In the genomic region with DNA sequence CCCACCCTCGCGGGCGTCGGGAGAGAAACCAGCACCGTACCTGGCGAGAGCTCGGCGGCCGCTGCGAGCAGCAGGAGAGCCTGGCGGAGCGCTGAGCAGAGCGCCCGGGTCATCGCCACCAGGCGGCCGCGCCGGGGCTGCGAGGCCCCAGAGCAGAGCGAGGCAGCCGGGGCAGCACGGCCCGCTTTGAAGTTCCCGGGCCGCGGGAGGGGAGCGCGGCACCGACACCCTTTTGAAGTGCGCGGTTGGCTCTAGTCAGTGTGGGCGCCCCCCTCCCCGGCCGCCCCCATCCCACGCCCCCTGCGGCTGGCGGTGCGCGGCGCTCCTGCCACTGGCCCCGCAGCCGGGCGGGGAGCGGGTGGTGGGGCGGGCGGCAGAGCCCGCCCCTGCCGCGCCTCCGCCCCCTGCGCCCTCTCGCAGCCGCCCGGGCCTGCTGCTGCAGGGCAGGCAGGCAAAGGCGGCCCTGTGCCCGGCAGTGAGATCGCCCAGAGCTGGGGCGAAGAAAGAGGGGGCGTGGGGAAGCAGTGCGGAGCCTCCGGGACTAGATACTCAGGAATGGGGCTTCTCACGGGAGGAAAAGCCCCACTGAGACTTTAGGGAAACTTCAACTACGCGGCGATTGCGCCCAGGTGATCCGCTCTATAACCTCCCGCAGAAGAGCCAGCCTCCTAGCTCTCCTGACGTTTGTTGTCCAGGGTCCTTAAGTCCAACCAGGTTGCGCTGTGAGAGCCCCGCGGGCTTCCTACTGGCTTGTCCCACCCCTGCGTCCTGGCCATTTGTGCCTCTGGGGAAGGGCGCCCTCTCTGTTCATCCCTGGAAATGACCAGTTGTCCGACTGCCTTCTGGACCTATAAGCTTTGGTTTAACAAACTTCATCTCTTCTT, we compare ENCODE assay signal across 1 cellular context.
TF ChIP-seq lines count a peak whose summit lies in the region.

TSS of gene ACVR1C (minus strand) at position 333 of the 884 bp plus-strand sequence. CDS start at position 113, 220 bp downstream.

TF ChIP-seq in HepG2, 621 proteins besides CTCF, POLR2A, EP300 and RAD21 (continued from another document and continues in another):
- TF ChIP-seq SKIL (CRISPR knock-in tag; IDR thresholded peaks at IDR 0.05; ENCODE audit: borderline replicate concordance) (0 out of 2 replicates have a peak, but pooled peaks have one; percentile 30), ZNF781 (CRISPR knock-in tag; IDR thresholded peaks at IDR 0.05; ENCODE audit: borderline replicate concordance, not compliant biosample characterization) (no peak), ZBTB37 (CRISPR knock-in tag; IDR thresholded peaks at IDR 0.05) (no peak), KLF9 (CRISPR knock-in tag; IDR thresholded peaks at IDR 0.05; ENCODE audit: low read depth) (no peak), LBX2 (CRISPR knock-in tag; IDR thresholded peaks at IDR 0.05; ENCODE audit: borderline replicate concordance) (no peak), DBP (CRISPR knock-in tag; IDR thresholded peaks at IDR 0.05; ENCODE audit: not compliant biosample characterization) (no peak), REPIN1 (CRISPR knock-in tag; IDR thresholded peaks at IDR 0.05; ENCODE audit: borderline replicate concordance, low read depth) (peak; percentile 74), ATF7 (IDR thresholded peaks at IDR 0.05) (no peak), ATF7 (CRISPR knock-in tag; IDR thresholded peaks at IDR 0.05) (no peak), HOXA5 (CRISPR knock-in tag; IDR thresholded peaks at IDR 0.05) (peak; percentile 49; the same call in 1 of the 2 replicates), ARNT (IDR thresholded peaks at IDR 0.05) (no peak), ZNF354B (CRISPR knock-in tag; IDR thresholded peaks at IDR 0.05) (no peak), KLF11 (CRISPR knock-in tag; IDR thresholded peaks at IDR 0.05) (no peak), STAT5B (CRISPR knock-in tag; IDR thresholded peaks at IDR 0.05) (no peak), AGO2 (optimal IDR thresholded peaks at IDR 0.05; ENCODE audit: low read depth, low read length) (no peak), ZNF547 (CRISPR knock-in tag; IDR thresholded peaks at IDR 0.05) (no peak), ZC3H4 (CRISPR knock-in tag; IDR thresholded peaks at IDR 0.05; ENCODE audit: borderline replicate concordance) (no peak), ATF1 (CRISPR knock-in tag; IDR thresholded peaks at IDR 0.05) (no peak), NBN (conservative IDR thresholded peaks at IDR 0.05) (no peak), ZNF441 (CRISPR knock-in tag; IDR thresholded peaks at IDR 0.05; ENCODE audit: borderline replicate concordance) (no peak), NR0B2 (CRISPR knock-in tag; IDR thresholded peaks at IDR 0.05) (no peak; the same call in 1 of the 2 replicates), HNRNPK (IDR thresholded peaks at IDR 0.05; ENCODE audit: low read depth, low read length, poor library complexity, severe bottlenecking) (peak; percentile 76), RFXAP (CRISPR knock-in tag; IDR thresholded peaks at IDR 0.05; ENCODE audit: borderline replicate concordance) (no peak), RFX3 (CRISPR knock-in tag; IDR thresholded peaks at IDR 0.05) (no peak), TBP (CRISPR knock-in tag; IDR thresholded peaks at IDR 0.05) (no peak), FIP1L1 (IDR thresholded peaks at IDR 0.05; ENCODE audit: borderline replicate concordance, insufficient read depth, low read depth, low read length) (no peak), SMAD9 (CRISPR knock-in tag; IDR thresholded peaks at IDR 0.05) (no peak), POGK (CRISPR knock-in tag; conservative IDR thresholded peaks at IDR 0.05) (peak; percentile 83), SRSF9 (IDR thresholded peaks at IDR 0.05; ENCODE audit: borderline replicate concordance, insufficient read depth, low read depth, low read length, poor library complexity, severe bottlenecking) (no peak), ZFX (CRISPR knock-in tag; IDR thresholded peaks at IDR 0.05; ENCODE audit: low read depth) (peak; percentile 54; the same call in 1 of the 2 replicates), ZNF468 (CRISPR knock-in tag; IDR thresholded peaks at IDR 0.05) (0 out of 2 replicates have a peak, but pooled peaks have one; percentile 38), SMYD3 (CRISPR knock-in tag; IDR thresholded peaks at IDR 0.05) (no peak), STAG1 (CRISPR knock-in tag; IDR thresholded peaks at IDR 0.05) (0 out of 2 replicates have a peak, but pooled peaks have one; percentile 8), NR1H2 (CRISPR knock-in tag; IDR thresholded peaks at IDR 0.05; ENCODE audit: borderline replicate concordance, low read depth) (no peak), NFKB2 (CRISPR knock-in tag; IDR thresholded peaks at IDR 0.05; ENCODE audit: borderline replicate concordance) (no peak), SOX5 (CRISPR knock-in tag; IDR thresholded peaks at IDR 0.05; ENCODE audit: borderline replicate concordance) (no peak), ZNF672 (CRISPR knock-in tag; IDR thresholded peaks at IDR 0.05) (no peak), SMAD3 (CRISPR knock-in tag; IDR thresholded peaks at IDR 0.05) (peak; percentile 2; the same call in 1 of the 2 replicates), RBFOX2 (IDR thresholded peaks at IDR 0.05; ENCODE audit: low read depth, low read length) (peak; percentile 33; the same call in 1 of the 2 replicates), DNMT1 (CRISPR knock-in tag; IDR thresholded peaks at IDR 0.05) (no peak), ARNTL (CRISPR knock-in tag; IDR thresholded peaks at IDR 0.05) (no peak), CHD2 (IDR thresholded peaks at IDR 0.05; ENCODE audit: low read depth, low read length) (no peak; the same call in 1 of the 2 replicates), ZNF589 (CRISPR knock-in tag; conservative IDR thresholded peaks at IDR 0.05) (no peak), CSRNP2 (CRISPR knock-in tag; conservative IDR thresholded peaks at IDR 0.05; ENCODE audit: low read depth) (peak; percentile 85; the same call in 1 of the 2 replicates), MYNN (CRISPR knock-in tag; IDR thresholded peaks at IDR 0.05; ENCODE audit: low read depth) (no peak), ZBTB1 (CRISPR knock-in tag; IDR thresholded peaks at IDR 0.05; ENCODE audit: borderline replicate concordance) (no peak), ZNF136 (CRISPR knock-in tag; IDR thresholded peaks at IDR 0.05; ENCODE audit: low read depth) (no peak)
- TF ChIP-seq, protein P1, sequence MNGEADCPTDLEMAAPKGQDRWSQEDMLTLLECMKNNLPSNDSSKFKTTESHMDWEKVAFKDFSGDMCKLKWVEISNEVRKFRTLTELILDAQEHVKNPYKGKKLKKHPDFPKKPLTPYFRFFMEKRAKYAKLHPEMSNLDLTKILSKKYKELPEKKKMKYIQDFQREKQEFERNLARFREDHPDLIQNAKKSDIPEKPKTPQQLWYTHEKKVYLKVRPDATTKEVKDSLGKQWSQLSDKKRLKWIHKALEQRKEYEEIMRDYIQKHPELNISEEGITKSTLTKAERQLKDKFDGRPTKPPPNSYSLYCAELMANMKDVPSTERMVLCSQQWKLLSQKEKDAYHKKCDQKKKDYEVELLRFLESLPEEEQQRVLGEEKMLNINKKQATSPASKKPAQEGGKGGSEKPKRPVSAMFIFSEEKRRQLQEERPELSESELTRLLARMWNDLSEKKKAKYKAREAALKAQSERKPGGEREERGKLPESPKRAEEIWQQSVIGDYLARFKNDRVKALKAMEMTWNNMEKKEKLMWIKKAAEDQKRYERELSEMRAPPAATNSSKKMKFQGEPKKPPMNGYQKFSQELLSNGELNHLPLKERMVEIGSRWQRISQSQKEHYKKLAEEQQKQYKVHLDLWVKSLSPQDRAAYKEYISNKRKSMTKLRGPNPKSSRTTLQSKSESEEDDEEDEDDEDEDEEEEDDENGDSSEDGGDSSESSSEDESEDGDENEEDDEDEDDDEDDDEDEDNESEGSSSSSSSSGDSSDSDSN (CRISPR knock-in tag; IDR thresholded peaks at IDR 0.05) = peak; percentile 98
- TF ChIP-seq, protein P2, sequence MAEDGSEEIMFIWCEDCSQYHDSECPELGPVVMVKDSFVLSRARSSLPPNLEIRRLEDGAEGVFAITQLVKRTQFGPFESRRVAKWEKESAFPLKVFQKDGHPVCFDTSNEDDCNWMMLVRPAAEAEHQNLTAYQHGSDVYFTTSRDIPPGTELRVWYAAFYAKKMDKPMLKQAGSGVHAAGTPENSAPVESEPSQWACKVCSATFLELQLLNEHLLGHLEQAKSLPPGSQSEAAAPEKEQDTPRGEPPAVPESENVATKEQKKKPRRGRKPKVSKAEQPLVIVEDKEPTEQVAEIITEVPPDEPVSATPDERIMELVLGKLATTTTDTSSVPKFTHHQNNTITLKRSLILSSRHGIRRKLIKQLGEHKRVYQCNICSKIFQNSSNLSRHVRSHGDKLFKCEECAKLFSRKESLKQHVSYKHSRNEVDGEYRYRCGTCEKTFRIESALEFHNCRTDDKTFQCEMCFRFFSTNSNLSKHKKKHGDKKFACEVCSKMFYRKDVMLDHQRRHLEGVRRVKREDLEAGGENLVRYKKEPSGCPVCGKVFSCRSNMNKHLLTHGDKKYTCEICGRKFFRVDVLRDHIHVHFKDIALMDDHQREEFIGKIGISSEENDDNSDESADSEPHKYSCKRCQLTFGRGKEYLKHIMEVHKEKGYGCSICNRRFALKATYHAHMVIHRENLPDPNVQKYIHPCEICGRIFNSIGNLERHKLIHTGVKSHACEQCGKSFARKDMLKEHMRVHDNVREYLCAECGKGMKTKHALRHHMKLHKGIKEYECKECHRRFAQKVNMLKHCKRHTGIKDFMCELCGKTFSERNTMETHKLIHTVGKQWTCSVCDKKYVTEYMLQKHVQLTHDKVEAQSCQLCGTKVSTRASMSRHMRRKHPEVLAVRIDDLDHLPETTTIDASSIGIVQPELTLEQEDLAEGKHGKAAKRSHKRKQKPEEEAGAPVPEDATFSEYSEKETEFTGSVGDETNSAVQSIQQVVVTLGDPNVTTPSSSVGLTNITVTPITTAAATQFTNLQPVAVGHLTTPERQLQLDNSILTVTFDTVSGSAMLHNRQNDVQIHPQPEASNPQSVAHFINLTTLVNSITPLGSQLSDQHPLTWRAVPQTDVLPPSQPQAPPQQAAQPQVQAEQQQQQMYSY (CRISPR knock-in tag; IDR thresholded peaks at IDR 0.05) = 0 out of 2 replicates have a peak, but pooled peaks have one; percentile 37
